24 cellular contexts compared by ENCODE assay signal in the genomic region with DNA sequence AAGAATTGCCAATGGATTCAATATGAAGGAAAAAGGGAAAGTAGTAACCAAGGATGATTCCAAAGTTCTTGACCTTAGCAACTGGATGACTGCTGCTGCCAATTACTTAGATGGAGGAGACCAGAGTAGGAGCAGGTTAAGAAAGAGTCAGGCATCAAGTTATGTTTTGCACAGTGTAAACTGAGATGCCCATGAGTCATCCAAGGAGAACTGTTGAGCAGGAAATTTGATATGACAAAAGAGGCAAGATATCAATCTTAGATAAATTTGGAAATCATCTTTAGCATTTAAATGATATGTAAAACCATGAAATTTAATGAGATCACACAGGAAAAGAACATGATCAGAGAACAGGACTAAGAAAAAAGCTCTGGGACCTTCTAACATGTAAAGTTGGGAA.
A peak's percentile ranks its signal among the peaks of the same experiment; 100 is the strongest.
DNase-seq lines count a peak whose midpoint lies in the region; ATAC-seq and TF ChIP-seq lines count a peak whose summit lies in the region.
"Had no signal": no experiment of that assay in that cellular context is flagged by ENCODE, and none has a peak within 500 bp of the region (broad histone marks: within the 10 kb centered on the region; RNA-seq: fewer than 3 reads in every experiment).

No MANE protein-coding gene starts in this region.

- H3K36me3 ChIP-seq in RWPE2 (ENCODE audit: low read depth) (no peaks in the 10 kb centered on the region), skeletal muscle satellite cell (ENCODE audit: insufficient read depth, low read length) (no peaks in the 10 kb centered on the region), body of pancreas (replicated peaks in 1 of 2; ENCODE audit: insufficient read depth in 1 of 2, low read depth in 2 of 2) (no peaks in the 10 kb centered on the region)
- H3K36me3 ChIP-seq: neural progenitor cell had no signal

- TF ChIP-seq CTCF in RWPE2 (IDR thresholded peaks at IDR 0.05; ENCODE audit: poor library complexity, severe bottlenecking) (no peak), body of pancreas (IDR thresholded peaks at IDR 0.05) (no peak)

- H3K9ac ChIP-seq in skeletal muscle satellite cell (ENCODE audit: low read depth, low read length): no peak overlapping the region
- H3K9ac ChIP-seq: GM23248, KMS-11, neural progenitor cell had no signal

- no peak overlapping the region for H3K4me2 ChIP-seq in skeletal muscle satellite cell (ENCODE audit: low read length)
- H3K4me2 ChIP-seq: KMS-11, neural progenitor cell had no signal

- intact Hi-C loops in body of pancreas (cut with DNase I): no loop called here

- H3K4me1 ChIP-seq in RWPE2 (ENCODE audit: insufficient read depth, poor library complexity, severe bottlenecking) (no peaks in the 10 kb centered on the region), skeletal muscle satellite cell (ENCODE audit: control insufficient read depth, insufficient read depth, low read length) (peaks cover 9% of the 10 kb centered on the region), body of pancreas (no peaks in the 10 kb centered on the region)
- H3K4me1 ChIP-seq: neural progenitor cell, tibial artery had no signal

- no peaks in the 10 kb centered on the region for H3K27me3 ChIP-seq in RWPE2 (ENCODE audit: insufficient read depth, poor library complexity, severe bottlenecking)
- H3K27me3 ChIP-seq in skeletal muscle satellite cell (ENCODE audit: control insufficient read depth, insufficient read depth, low read length): no peaks in the 10 kb centered on the region
- H3K27me3 ChIP-seq in body of pancreas: no peaks in the 10 kb centered on the region
- H3K27me3 ChIP-seq: neural progenitor cell, tibial artery had no signal

- no peak for TF ChIP-seq POLR2A in body of pancreas (IDR thresholded peaks at IDR 0.05)

- H3K9me3 ChIP-seq in RWPE2 (ENCODE audit: severe bottlenecking) (no peaks in the 10 kb centered on the region), skeletal muscle satellite cell (replicated peaks; ENCODE audit: low read length) (no peaks in the 10 kb centered on the region), body of pancreas (no peaks in the 10 kb centered on the region)
- H3K9me3 ChIP-seq: tibial artery had no signal

- H3K4me3 ChIP-seq in RWPE2 (ENCODE audit: severe bottlenecking): no peak overlapping the region
- H3K4me3 ChIP-seq in skeletal muscle satellite cell (ENCODE audit: low read length): peak overlapping the region; percentile 28
- H3K4me3 ChIP-seq in body of pancreas: no peak overlapping the region
- H3K4me3 ChIP-seq: coronary artery, GM23248, neural progenitor cell, tibial artery had no signal

- no peak overlapping the region for H3K27ac ChIP-seq in RWPE2 (ENCODE audit: poor library complexity, severe bottlenecking)
- H3K27ac ChIP-seq in body of pancreas: no peak overlapping the region
- H3K27ac ChIP-seq: 22Rv1, coronary artery, GM23248, KMS-11, neural progenitor cell, tibial artery had no signal

- DNase-seq in DMS53 (lab: John Stamatoyannopoulos, UW): peak; percentile 10
- no peak for DNase-seq in DMS53 treated with DMSO at 0.1 percent for 48 hours (lab: John Stamatoyannopoulos, UW; ENCODE audit: unreplicated experiment)
- no peak for DNase-seq in RWPE2 (ENCODE audit: low spot score)
- DNase-seq in dermis blood vessel endothelial cell: peak; percentile 5
- DNase-seq in HK-2 (ENCODE audit: unreplicated experiment): no peak
- no peak for DNase-seq in body of pancreas
- DNase-seq in NCI-H345 treated with DMSO at 0.1 percent for 48 hours (lab: John Stamatoyannopoulos, UW; ENCODE audit: unreplicated experiment): no peak
- DNase-seq: activated CD8-positive, alpha-beta T cell treated with anti-CD3 and anti-CD28 coated beads for 36 hours; CD4-positive, alpha-beta T cell; endodermal cell; GM23248; MV-4-11; NCI-H1694; posterior cingulate gyrus; SHP77; stimulated activated naive CD8-positive, alpha-beta T cell treated with anti-CD3 and anti-CD28 coated beads, Interleukin-15, amount 100 ng/mL, for 72 hours; tibial artery had no signal

- peak; percentile 74 for ATAC-seq in RWPE2 (ENCODE audit: low read depth)
- ATAC-seq in body of pancreas: no peak
- ATAC-seq: activated CD4-positive, CD25-positive, alpha-beta regulatory T cell treated with anti-CD3 and anti-CD28 coated beads, Interleukin-2, amount 50 U/mL, for 24 hours; activated CD8-positive, alpha-beta T cell treated with anti-CD3 and anti-CD28 coated beads for 36 hours; sciatic nerve; stimulated activated naive CD8-positive, alpha-beta T cell treated with anti-CD3 and anti-CD28 coated beads, Interleukin-15, amount 100 ng/mL, for 72 hours had no signal

Comparison
In these comparisons a context has a peak if more than half of its experiments do, and no peak if none do; other contexts are left out.
1. DNase-seq: peak in DMS53 (single experiment) and dermis blood vessel endothelial cell (single experiment); none in DMS53 treated with DMSO at 0.1 percent for 48 hours (single experiment), RWPE2 (single experiment), HK-2 (single experiment), body of pancreas (0 of 4) and NCI-H345 treated with DMSO at 0.1 percent for 48 hours (single experiment).